In the genomic region with DNA sequence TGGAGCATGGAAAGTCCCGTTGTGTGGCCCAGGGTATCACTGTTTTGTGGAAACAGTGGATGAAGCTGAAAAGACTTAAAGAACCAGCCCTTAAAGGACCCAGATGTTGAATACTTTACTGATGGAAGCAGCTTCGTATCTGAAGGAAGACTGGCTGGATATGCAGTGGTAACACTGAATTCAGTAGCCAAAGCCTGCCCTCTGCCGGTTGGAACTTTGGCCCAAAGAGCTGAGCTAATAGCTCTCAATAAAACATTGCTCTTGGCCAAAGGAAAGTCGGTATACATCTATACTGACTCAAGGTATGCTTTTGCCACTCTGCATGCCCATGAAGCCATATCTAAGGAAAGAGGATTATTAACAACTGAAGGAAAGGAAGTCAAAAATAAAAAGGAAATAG, we compare ENCODE assay signal across 8 cellular contexts.
A peak's percentile ranks its signal among the peaks of the same experiment; 100 is the strongest.
DNase-seq lines count a peak whose midpoint lies in the region; ATAC-seq and TF ChIP-seq lines count a peak whose summit lies in the region.

No MANE protein-coding gene starts in this region.

- no peaks in the 10 kb centered on the region for H3K27me3 ChIP-seq in OCI-LY1 (ENCODE audit: insufficient read depth, low read length)

- H4K20me1 ChIP-seq in OCI-LY1 (ENCODE audit: insufficient read depth, low read length) = no peaks in the 10 kb centered on the region

- peak; percentile 70 for ATAC-seq in HG02852 (IDR thresholded peaks at IDR 0.05; ENCODE audit: unreplicated experiment)
- ATAC-seq in activated T-helper 17 cell treated with anti-CD3 and anti-CD28 coated beads, Interleukin-2, amount 50 U/mL, for 72 hours (replicated peaks) = no peak

- no peak overlapping the region for H3K4me3 ChIP-seq in OCI-LY1 (ENCODE audit: low read depth, low read length, poor library complexity, severe bottlenecking)

- H3K27me3 Mint-ChIP-seq in activated T-helper 17 cell treated with anti-CD3 and anti-CD28 coated beads, Interleukin-2, amount 50 U/mL, for 72 hours = no peaks in the 10 kb centered on the region

- TF ChIP-seq CTCF in OCI-LY1 (IDR thresholded peaks at IDR 0.05; ENCODE audit: low read length) = peak; percentile 77

- H3K4me1 Mint-ChIP-seq in activated T-helper 17 cell treated with anti-CD3 and anti-CD28 coated beads, Interleukin-2, amount 50 U/mL, for 72 hours = no peaks in the 10 kb centered on the region

- H3K79me2 ChIP-seq in OCI-LY1 (ENCODE audit: insufficient read depth, low read length) = no peaks in the 10 kb centered on the region

- no peaks in the 10 kb centered on the region for H3K36me3 Mint-ChIP-seq in activated T-helper 17 cell treated with anti-CD3 and anti-CD28 coated beads, Interleukin-2, amount 50 U/mL, for 72 hours (ENCODE audit: low read depth)

- no peak overlapping the region for H2AFZ ChIP-seq in OCI-LY1 (ENCODE audit: low read length)

- peak; percentile 23 for DNase-seq in DMS53 treated with DMSO at 0.1 percent for 48 hours (lab: John Stamatoyannopoulos, UW; ENCODE audit: unreplicated experiment)
- peak; percentile 2 for DNase-seq in brain pericyte (ENCODE audit: low read depth, low spot score)
- DNase-seq in islet precursor cell = peak; percentile 80
- DNase-seq in stimulated activated CD8-positive, alpha-beta memory T cell treated with anti-CD3 and anti-CD28 coated beads, Interleukin-4, amount 100 ng/mL, for 24 hours (ENCODE audit: low read depth) = peak; percentile 4
- no peak for DNase-seq in T1000 (lab: John Stamatoyannopoulos, UW)

- H3K36me3 ChIP-seq in OCI-LY1 (ENCODE audit: insufficient read depth, low read length) = no peaks in the 10 kb centered on the region

- H3F3A ChIP-seq in OCI-LY1 (ENCODE audit: insufficient read depth, low read length) = no peaks in the 10 kb centered on the region

- no peaks in the 10 kb centered on the region for H3K4me1 ChIP-seq in OCI-LY1 (ENCODE audit: insufficient read depth, low read length, severe bottlenecking)

- no peaks in the 10 kb centered on the region for H3K9me2 ChIP-seq in OCI-LY1 (ENCODE audit: low read depth, low read length)

- H3K4me3 Mint-ChIP-seq in activated T-helper 17 cell treated with anti-CD3 and anti-CD28 coated beads, Interleukin-2, amount 50 U/mL, for 72 hours = no peak overlapping the region

- H3K9me3 ChIP-seq in OCI-LY1 (ENCODE audit: low read length) = no peaks in the 10 kb centered on the region

- H3K9ac ChIP-seq in OCI-LY1 (ENCODE audit: low read length) = no peak overlapping the region

- H3K9me3 Mint-ChIP-seq in activated T-helper 17 cell treated with anti-CD3 and anti-CD28 coated beads, Interleukin-2, amount 50 U/mL, for 72 hours = peaks cover 5% of the 10 kb centered on the region

- H3K27ac Mint-ChIP-seq in activated T-helper 17 cell treated with anti-CD3 and anti-CD28 coated beads, Interleukin-2, amount 50 U/mL, for 72 hours = no peak overlapping the region

- no peak overlapping the region for H3K4me2 ChIP-seq in OCI-LY1 (ENCODE audit: low read length)

- H3K27ac ChIP-seq in OCI-LY1 (ENCODE audit: low read depth, low read length, poor library complexity, severe bottlenecking) = no peak overlapping the region
